ENCODE assay signal across 23 cellular contexts in genomic region chr11:121295246-121296007, GRCh38. TPM values are rescaled to one million over a fixed set of nuclear protein-coding genes. Genes with fewer than 3 reads are reported as not detected.
DNase-seq lines count a peak whose midpoint lies in the region; ATAC-seq, FAIRE-seq and TF ChIP-seq lines count a peak whose summit lies in the region.
"Had no signal": no experiment of that assay in that cellular context is flagged by ENCODE, and none has a peak within 500 bp of the region (broad histone marks: within the 10 kb centered on the region; RNA-seq: fewer than 3 reads in every experiment).

No MANE protein-coding gene starts in this region.

- no peak overlapping the region for H3K27ac ChIP-seq in CD8-positive, alpha-beta T cell (ENCODE audit: low read depth, low read length)
- H3K27ac ChIP-seq in HUES48 (ENCODE audit: low read depth, low read length) (peak overlapping the region; percentile 14), H1 (ENCODE audit: low read depth, low read length) (no peak overlapping the region)
- H3K27ac ChIP-seq in naive thymus-derived CD4-positive, alpha-beta T cell (ENCODE audit: low read depth, low read length), result no peak overlapping the region
- H3K27ac ChIP-seq: ascending aorta, pancreas, thoracic aorta had no signal

- peaks cover 14% of the 10 kb centered on the region for H3K4me1 ChIP-seq in CD8-positive, alpha-beta T cell (ENCODE audit: insufficient read depth, low read length)
- peaks cover 56% of the 10 kb centered on the region for H3K4me1 ChIP-seq in HUES48 (ENCODE audit: control insufficient read depth, insufficient read depth, low read length)
- H3K4me1 ChIP-seq in H1 (replicated peaks in 1 of 4; ENCODE audit: control insufficient read depth in 3 of 4, insufficient read depth in 4 of 4, low read length in 3 of 4), result peaks cover 3 to 27% (median 18%) of the 10 kb centered on the region in 4 experiments; a peak in 6 of 7 replicates
- H3K4me1 ChIP-seq in naive thymus-derived CD4-positive, alpha-beta T cell (ENCODE audit: control insufficient read depth in 2 of 2, insufficient read depth in 2 of 2, low read length in 2 of 2), result peaks cover 6 to 18% of the 10 kb centered on the region in 2 donors

- intact Hi-C loops in CD8-positive, alpha-beta T cell (cut with DNase I, micrococcal nuclease), result loop anchor here in 1 of 2 experiments (10.0 kb wide), 2 partner anchors 1379 to 1769 kb away; partner anchors contain the start of gene HSPA8
- intact Hi-C loops in naive thymus-derived CD4-positive, alpha-beta T cell (cut with micrococcal nuclease), result loop anchor here in 1 of 2 donors (10.0 kb wide), 1 partner anchor 1449 kb away; no protein-coding TSS in a partner anchor
- intact Hi-C loops in natural killer cell (cut with micrococcal nuclease), result no loop called here

- no peak for FAIRE-seq in H1 (lab: Jason Lieb, UNC)
- FAIRE-seq: pancreas had no signal

- TF ChIP-seq POLR2A in H1 (IDR thresholded peaks at IDR 0.05; ENCODE audit: control extremely low read depth in 1 of 2, low read depth in 2 of 2, low read length in 2 of 2), result no peak

- in situ Hi-C loops in G401 (cut with HindIII; ENCODE audit: low sequenced_read_pairs), result no loop called here

- H2AK5ac ChIP-seq in H1 (ENCODE audit: low read depth, low read length), result no peak overlapping the region

- CTCF ChIA-PET in CD8-positive, alpha-beta T cell (lab: Charles Lee), result no interaction called here
- CTCF ChIA-PET in H1 (lab: Charles Lee; ENCODE audit: partially characterized antibody), result interaction anchor here (0.6 kb wide), 1 partner anchor 31 kb away, joined by 3 read pairs; no protein-coding TSS in a partner anchor
- CTCF ChIA-PET in naive thymus-derived CD4-positive, alpha-beta T cell (lab: Charles Lee), result no interaction called here

- no peak for TF ChIP-seq RAD21 in H1 (IDR thresholded peaks at IDR 0.05 in 1 of 2, conservative IDR thresholded peaks at IDR 0.05 in 1 of 2; ENCODE audit: low read depth in 2 of 2, low read length in 2 of 2)

- no peak overlapping the region for H2BK20ac ChIP-seq in H1 (ENCODE audit: low read length)

- peaks cover 9% of the 10 kb centered on the region for H3K23me2 ChIP-seq in H1 (ENCODE audit: low read depth, low read length)

- no peaks in the 10 kb centered on the region for H3K27me3 Mint-ChIP-seq in CD8-positive, alpha-beta T cell (ENCODE audit: low read depth)
- H3K27me3 Mint-ChIP-seq in naive thymus-derived CD4-positive, alpha-beta T cell, result no peaks in the 10 kb centered on the region
- H3K27me3 Mint-ChIP-seq in natural killer cell (ENCODE audit: low read depth in 2 of 2), result no peaks in the 10 kb centered on the region
- H3K27me3 Mint-ChIP-seq: activated B cell treated with CpG ODN at 0.5 μM for 24 hours, T-helper 17 cell had no signal

- H3K4me3 Mint-ChIP-seq in CD8-positive, alpha-beta T cell, result no peak overlapping the region
- peak overlapping the region in 7 of 10 donors; percentile 0 to 100 (median 56) for H3K4me3 Mint-ChIP-seq in naive thymus-derived CD4-positive, alpha-beta T cell
- H3K4me3 Mint-ChIP-seq in natural killer cell, result no peak overlapping the region
- H3K4me3 Mint-ChIP-seq: activated B cell treated with CpG ODN at 0.5 μM for 24 hours, immature natural killer cell, T-helper 17 cell had no signal

- H3K27me3 ChIP-seq in CD8-positive, alpha-beta T cell (ENCODE audit: insufficient read depth, low read length), result no peaks in the 10 kb centered on the region
- no peaks in the 10 kb centered on the region for H3K27me3 ChIP-seq in HUES48 (ENCODE audit: control insufficient read depth, insufficient read depth, low read length)
- no peaks in the 10 kb centered on the region for H3K27me3 ChIP-seq in H1 (replicated peaks in 1 of 4; ENCODE audit: control insufficient read depth in 3 of 4, extremely low read depth in 1 of 4, insufficient read depth in 3 of 4, low read length in 3 of 4)
- no peaks in the 10 kb centered on the region for H3K27me3 ChIP-seq in naive thymus-derived CD4-positive, alpha-beta T cell (ENCODE audit: control insufficient read depth in 2 of 2, insufficient read depth in 2 of 2, low read length in 2 of 2)
- H3K27me3 ChIP-seq: ascending aorta, pancreas had no signal

- H3K27ac Mint-ChIP-seq in CD8-positive, alpha-beta T cell, result peak overlapping the region; percentile 39
- H3K27ac Mint-ChIP-seq in naive thymus-derived CD4-positive, alpha-beta T cell, result peak overlapping the region in 5 of 9 donors; percentile 5 to 54 (median 33)
- no peak overlapping the region for H3K27ac Mint-ChIP-seq in natural killer cell
- H3K27ac Mint-ChIP-seq: activated B cell treated with CpG ODN at 0.5 μM for 24 hours, T-helper 17 cell had no signal

- H3K56ac ChIP-seq in H1 (replicated peaks; ENCODE audit: insufficient read length, low read depth, low read length), result no peak overlapping the region

- peaks cover 12 to 77% of the 10 kb centered on the region in 2 experiments for H3K79me2 ChIP-seq in H1 (ENCODE audit: control insufficient read depth in 1 of 2, insufficient read depth in 2 of 2, low read length in 2 of 2)

- H3K9ac ChIP-seq in HUES48 (ENCODE audit: low read depth, low read length) (no peak overlapping the region), H1 (replicated peaks in 1 of 4; ENCODE audit: extremely low read depth in 1 of 4, low read depth in 3 of 4, low read length in 3 of 4) (no peak overlapping the region)

- no peaks in the 10 kb centered on the region for H3K36me3 ChIP-seq in CD8-positive, alpha-beta T cell (ENCODE audit: insufficient read depth, low read length)
- H3K36me3 ChIP-seq in HUES48 (ENCODE audit: control insufficient read depth, insufficient read depth, low read length), result peaks cover 5% of the 10 kb centered on the region; the same call in 1 of the 2 replicates
- peaks cover 0 to 9% (median 3%) of the 10 kb centered on the region in 4 experiments; a peak in 3 of 8 replicates for H3K36me3 ChIP-seq in H1 (ENCODE audit: control insufficient read depth in 2 of 4, insufficient read depth in 4 of 4, low read length in 3 of 4)
- peaks cover 0 to 4% (median 0%) of the 10 kb centered on the region in 3 experiments for H3K36me3 ChIP-seq in naive thymus-derived CD4-positive, alpha-beta T cell (ENCODE audit: control insufficient read depth in 2 of 3, insufficient read depth in 3 of 3, low read length in 3 of 3)
- H3K36me3 ChIP-seq: ascending aorta, pancreas, thoracic aorta had no signal

- no peak for ATAC-seq in CD8-positive, alpha-beta T cell
- ATAC-seq in naive thymus-derived CD4-positive, alpha-beta T cell, result no peak
- ATAC-seq in natural killer cell, result no peak
- ATAC-seq in HG03439 (IDR thresholded peaks at IDR 0.05; ENCODE audit: unreplicated experiment), result no peak
- no peak for ATAC-seq in HG03571 (IDR thresholded peaks at IDR 0.05; ENCODE audit: unreplicated experiment)
- ATAC-seq: HCT116, pancreas, T-helper 17 cell had no signal

- DNase-seq in CD8-positive, alpha-beta T cell, result no peak
- no peak for DNase-seq in H1 (ENCODE audit: low read depth in 1 of 2, low spot score in 2 of 2)
- DNase-seq in naive thymus-derived CD4-positive, alpha-beta T cell, result no peak
- DNase-seq in natural killer cell, result no peak
- no peak for DNase-seq in G401 (ENCODE audit: low spot score)
- DNase-seq: activated B cell treated with CpG ODN at 0.5 μM for 24 hours; activated effector memory CD4-positive, alpha-beta T cell treated with anti-CD3 and anti-CD28 coated beads, Interleukin-2, amount 50 U/mL, for 16 hours; Caco-2; cortex of kidney; GDM1; immature natural killer cell; midbrain; NCI-H1048; NK-92 treated with Interleukin-12 subunit alpha and Interleukin-12 subunit beta, amount 100 ng/mL, for 24 hours; pancreas; Right ventricle myocardium superior; T-helper 17 cell had no signal

- no peak for TF ChIP-seq EP300 in H1 (IDR thresholded peaks at IDR 0.05; ENCODE audit: borderline replicate concordance in 1 of 2, low read depth in 2 of 2, low read length in 2 of 2)

- peak overlapping the region; percentile 19 for H3K4ac ChIP-seq in H1 (replicated peaks; ENCODE audit: insufficient read length, low read depth, low read length)

- POLR2A ChIA-PET in CD8-positive, alpha-beta T cell (lab: Charles Lee), result no interaction called here
- POLR2A ChIA-PET in H1 (lab: Charles Lee; ENCODE audit: partially characterized antibody), result no interaction called here
- POLR2A ChIA-PET in naive thymus-derived CD4-positive, alpha-beta T cell (lab: Charles Lee), result no interaction called here

- no peak overlapping the region for H4K91ac ChIP-seq in H1 (replicated peaks; ENCODE audit: insufficient read length, low read length)

- no peak for TF ChIP-seq CTCF in CD8-positive, alpha-beta T cell (IDR thresholded peaks at IDR 0.05)
- TF ChIP-seq CTCF in H1 (IDR thresholded peaks at IDR 0.05; ENCODE audit: control extremely low read depth in 1 of 3, insufficient read depth in 1 of 3, low read depth in 1 of 3, low read length in 3 of 3), result no peak
- TF ChIP-seq CTCF in natural killer cell (IDR thresholded peaks at IDR 0.05), result no peak

- no peaks in the 10 kb centered on the region; the same call in 1 of the 2 replicates for H3K79me1 ChIP-seq in H1 (ENCODE audit: low read depth, low read length)

- no peak overlapping the region for H2BK120ac ChIP-seq in H1 (replicated peaks; ENCODE audit: low read depth, low read length)

- no peak overlapping the region for H2AFZ ChIP-seq in H1 (ENCODE audit: low read length)

- H3K14ac ChIP-seq in H1 (ENCODE audit: insufficient read length), result no peak overlapping the region

- peaks cover 74% of the 10 kb centered on the region for H3K4me1 Mint-ChIP-seq in CD8-positive, alpha-beta T cell (ENCODE audit: low read depth)
- peaks cover 35 to 85% (median 77%) of the 10 kb centered on the region in 7 donors for H3K4me1 Mint-ChIP-seq in naive thymus-derived CD4-positive, alpha-beta T cell
- H3K4me1 Mint-ChIP-seq in natural killer cell, result peaks cover 38 to 47% of the 10 kb centered on the region in 2 donors

- H3K4me3 ChIP-seq in CD8-positive, alpha-beta T cell (ENCODE audit: low read depth, low read length), result no peak overlapping the region
- H3K4me3 ChIP-seq in HUES48 (ENCODE audit: low read depth, low read length), result peak overlapping the region; percentile 12; the same call in 1 of the 2 replicates
- peak overlapping the region in 2 of 4 experiments; percentile 23 to 78; a peak in 2 of 8 replicates for H3K4me3 ChIP-seq in H1 (ENCODE audit: extremely low read depth in 1 of 4, insufficient read depth in 2 of 4, low read depth in 3 of 4, low read length in 4 of 4)
- no peak overlapping the region for H3K4me3 ChIP-seq in naive thymus-derived CD4-positive, alpha-beta T cell (ENCODE audit: low read length)
- H3K4me3 ChIP-seq: ascending aorta, pancreas, thoracic aorta had no signal

- H3K9me3 Mint-ChIP-seq in CD8-positive, alpha-beta T cell, result no peaks in the 10 kb centered on the region
- peaks cover 0 to 5% (median 0%) of the 10 kb centered on the region in 11 donors for H3K9me3 Mint-ChIP-seq in naive thymus-derived CD4-positive, alpha-beta T cell
- no peaks in the 10 kb centered on the region for H3K9me3 Mint-ChIP-seq in natural killer cell
- H3K9me3 Mint-ChIP-seq: activated B cell treated with CpG ODN at 0.5 μM for 24 hours, immature natural killer cell had no signal

- no peaks in the 10 kb centered on the region for H3K9me3 ChIP-seq in CD8-positive, alpha-beta T cell (ENCODE audit: low read length)
- H3K9me3 ChIP-seq in HUES48 (ENCODE audit: control insufficient read depth, insufficient read depth, low read length), result no peaks in the 10 kb centered on the region
- H3K9me3 ChIP-seq in H1 (ENCODE audit: insufficient read depth in 2 of 2, low read depth in 1 of 2, low read length in 1 of 2), result no peaks in the 10 kb centered on the region
- H3K9me3 ChIP-seq in naive thymus-derived CD4-positive, alpha-beta T cell (ENCODE audit: control insufficient read depth in 2 of 3, low read length in 3 of 3), result no peaks in the 10 kb centered on the region
- H3K9me3 ChIP-seq: ascending aorta, Caco-2, pancreas, thoracic aorta had no signal

- no peak overlapping the region for H3K23ac ChIP-seq in H1 (ENCODE audit: insufficient read length)

- H4K20me1 ChIP-seq in H1 (replicated peaks in 1 of 2; ENCODE audit: control insufficient read depth in 1 of 2, insufficient read depth in 2 of 2, low read length in 2 of 2), result peaks cover 2 to 18% of the 10 kb centered on the region in 2 experiments

- H3K36me3 Mint-ChIP-seq in CD8-positive, alpha-beta T cell, result peaks cover 32% of the 10 kb centered on the region
- peaks cover 0 to 25% (median 6%) of the 10 kb centered on the region in 5 donors for H3K36me3 Mint-ChIP-seq in naive thymus-derived CD4-positive, alpha-beta T cell
- H3K36me3 Mint-ChIP-seq in natural killer cell, result no peaks in the 10 kb centered on the region
- H3K36me3 Mint-ChIP-seq: immature natural killer cell had no signal

- H4K5ac ChIP-seq in H1 (ENCODE audit: insufficient read length, low read depth, low read length), result no peak overlapping the region

- 81% methylated on average over 7 of the region's 7 CpGs; no CpG with 5 or more reads in 1 of the 2 experiments for WGBS in H1 (ENCODE audit: extremely low coverage in 1 of 2, insufficient coverage in 1 of 2, insufficient read length in 1 of 2, insufficient replicate concordance in 2 of 2, low coverage in 1 of 2, low lambda C conversion rate in 2 of 2, missing lambda C conversion rate in 1 of 2), 2 experiments

- H2BK15ac ChIP-seq in H1 (ENCODE audit: low read length), result no peak overlapping the region

- no peak overlapping the region for H2BK5ac ChIP-seq in H1 (ENCODE audit: low read depth, low read length)

- H3K18ac ChIP-seq in H1 (ENCODE audit: extremely low read depth, low read length), result no peak overlapping the region

- no peak overlapping the region for H4K8ac ChIP-seq in H1 (ENCODE audit: extremely low read depth, insufficient read depth, low read length)

- peak overlapping the region; percentile 47 to 96; a peak in 3 of 4 replicates for H3K4me2 ChIP-seq in H1 (ENCODE audit: insufficient read depth in 1 of 2, low read depth in 2 of 2, low read length in 2 of 2)

- H2BK12ac ChIP-seq in H1 (ENCODE audit: low read depth, low read length), result no peak overlapping the region

RNA-seq across cellular contexts. Expression of gene SC5D, which starts 2.9 kb away (rescaled TPM):
- total RNA-seq in CD8-positive, alpha-beta T cell, result 10 to 100 TPM; 69.2 to 70.1 TPM
- total RNA-seq in H1 (2021; fragmentation: NEBNext Ultra II Directional; extraction: Animal tissue kit (Norgen Biotek cat#: 25700)), result 71.4 and 73.9 TPM in 2 replicates
- 44.7 and 90.3 TPM in 2 replicates for polyA plus RNA-seq in H1 (2011; rRNA removed)
- 75.4 TPM for polyA plus RNA-seq in H1 (2011; cell fraction: cytosol; rRNA removed)
- 92.3 TPM for polyA plus RNA-seq in H1 (2011; cell fraction: nucleus; rRNA removed)
- polyA plus RNA-seq in H1 (2012, experiment 1 of 2), result 69.2 to 167 TPM (median 86.3 TPM) in 4 replicates
- 14.1 TPM for polyA plus RNA-seq in H1 (2012, experiment 2 of 2)
- polyA plus RNA-seq in H1 (2013, experiment 1 of 2), result 208 TPM
- polyA plus RNA-seq in H1 (2013, experiment 2 of 2), result 224 TPM
- polyA minus RNA-seq in H1 (2011; rRNA and poly(A)+ RNA removed), result 183 and 296 TPM in 2 replicates
- 105 TPM for polyA minus RNA-seq in H1 (2011; cell fraction: cytosol; rRNA and poly(A)+ RNA removed)
- polyA minus RNA-seq in H1 (2011; cell fraction: nucleus; rRNA and poly(A)+ RNA removed), result 174 TPM
- total RNA-seq in naive thymus-derived CD4-positive, alpha-beta T cell, result 10 to 100 TPM; 21.5 to 48.7 (median 32.8) TPM
- 10 to 100 TPM in 1 of 2 donors, 1 to 10 TPM in 1; 7.9 to 13.3 TPM for polyA plus RNA-seq in naive thymus-derived CD4-positive, alpha-beta T cell
- 10 to 100 TPM; 17.2 to 18.6 (median 17.2) TPM for total RNA-seq in natural killer cell
- 11.0 and 19.4 TPM in 2 replicates for total RNA-seq in G401 (2014; rRNA removed; shearing (Covaris generic))

Comparison
In these comparisons a context has a peak if more than half of its experiments do, and no peak if none do; other contexts are left out.
1. H3K27ac Mint-ChIP-seq: peak in CD8-positive, alpha-beta T cell (single experiment) and naive thymus-derived CD4-positive, alpha-beta T cell (5 of 9); none in natural killer cell (0 of 2).
2. H3K4me3 Mint-ChIP-seq: peak in naive thymus-derived CD4-positive, alpha-beta T cell (7 of 10); none in CD8-positive, alpha-beta T cell (single experiment) and natural killer cell (single experiment).